8 cellular contexts compared by ENCODE assay signal in genomic region chr10:93481213-93481930, GRCh38. TPM values are rescaled to one million over a fixed set of nuclear protein-coding genes. Genes with fewer than 3 reads are reported as not detected.
DNase-seq lines count a peak whose midpoint lies in the region; ATAC-seq and TF ChIP-seq lines count a peak whose summit lies in the region.

No MANE protein-coding gene starts in this region.

- DNase-seq in ELR (ENCODE audit: low read depth) (peak; percentile 38), activated B cell treated with CpG ODN at 0.5 μM for 24 hours (no peak), fibroblast of the aortic adventitia (ENCODE audit: low read depth) (no peak), progenitor cell of endocrine pancreas (ENCODE audit: low spot score, unreplicated experiment) (no peak), NCI-H774 (lab: John Stamatoyannopoulos, UW) (no peak), C1 segment of cervical spinal cord (lab: John Stamatoyannopoulos, UW) (no peak), retina (no peak)
- DNase-seq in stimulated activated CD4-positive, alpha-beta T cell treated with anti-CD3 and anti-CD28 coated beads, Interleukin-2, amount 100 ng/mL, for 48 hours, result no peak

- no peak for ATAC-seq in activated B cell treated with CpG ODN at 0.5 μM for 24 hours (ENCODE audit: low read depth)

- H3K4me3 Mint-ChIP-seq in activated B cell treated with CpG ODN at 0.5 μM for 24 hours, result peak overlapping the region; percentile 81
- H3K4me3 Mint-ChIP-seq in progenitor cell of endocrine pancreas (ENCODE audit: low read depth), result peak overlapping the region; percentile 80

- H3K27me3 Mint-ChIP-seq in activated B cell treated with CpG ODN at 0.5 μM for 24 hours (peaks cover 9% of the 10 kb centered on the region), progenitor cell of endocrine pancreas (no peaks in the 10 kb centered on the region)

- peak overlapping the region; percentile 91 for H3K4me3 ChIP-seq in fibroblast of the aortic adventitia (ENCODE audit: low read depth, low read length)

- peaks cover 15% of the 10 kb centered on the region for H3K4me1 Mint-ChIP-seq in activated B cell treated with CpG ODN at 0.5 μM for 24 hours
- peaks cover 9% of the 10 kb centered on the region for H3K4me1 Mint-ChIP-seq in progenitor cell of endocrine pancreas (ENCODE audit: low read depth)

- no peaks in the 10 kb centered on the region for H3K36me3 Mint-ChIP-seq in activated B cell treated with CpG ODN at 0.5 μM for 24 hours (ENCODE audit: low read depth)
- H3K36me3 Mint-ChIP-seq in progenitor cell of endocrine pancreas (ENCODE audit: insufficient read depth), result peaks cover 3% of the 10 kb centered on the region

- H3K9me3 Mint-ChIP-seq in activated B cell treated with CpG ODN at 0.5 μM for 24 hours (no peaks in the 10 kb centered on the region), progenitor cell of endocrine pancreas (ENCODE audit: low read depth) (no peaks in the 10 kb centered on the region)

- intact Hi-C loops in activated B cell treated with CpG ODN at 0.5 μM for 24 hours (cut with micrococcal nuclease), result loop anchor here (5.0 to 10.0 kb wide), 2 partner anchors 197 to 399 kb away; no protein-coding TSS in a partner anchor

- CTCF ChIA-PET in activated B cell treated with CpG ODN at 0.5 μM for 24 hours (lab: Charles Lee), result interaction anchor here (0.6 to 7.1 kb wide), 11 partner anchors 9 to 467 kb away, joined by 3 to 237 read pairs (median 5); partner anchors contain the start of gene CEP55

- POLR2A ChIA-PET in activated B cell treated with CpG ODN at 0.5 μM for 24 hours (lab: Charles Lee), result no interaction called here

- H3K27ac Mint-ChIP-seq in activated B cell treated with CpG ODN at 0.5 μM for 24 hours (no peak overlapping the region), progenitor cell of endocrine pancreas (peak overlapping the region; percentile 93)

- no peak for TF ChIP-seq CTCF in activated B cell treated with CpG ODN at 0.5 μM for 24 hours (IDR thresholded peaks at IDR 0.05)
- TF ChIP-seq CTCF in fibroblast of the aortic adventitia (IDR thresholded peaks at IDR 0.05; ENCODE audit: insufficient read depth, low read length), result no peak
- no peak for TF ChIP-seq CTCF in progenitor cell of endocrine pancreas (IDR thresholded peaks at IDR 0.05; ENCODE audit: unreplicated experiment)

RNA-seq across cellular contexts. Expression of gene MYOF, which starts 0.8 kb away (rescaled TPM):
- 0.09 and 0.15 TPM in 2 replicates for total RNA-seq in activated B cell treated with CpG ODN at 0.5 μM for 24 hours
- 381 and 408 TPM in 2 replicates for total RNA-seq in fibroblast of the aortic adventitia (ENCODE audit: low replicate concordance)
- 25.5 and 35.2 TPM in 2 replicates for total RNA-seq in progenitor cell of endocrine pancreas

RNA-seq across cellular contexts. Expression of gene CEP55, which starts 15.0 kb away (rescaled TPM):
- total RNA-seq in activated B cell treated with CpG ODN at 0.5 μM for 24 hours (0.95 and 1.6 TPM in 2 replicates), fibroblast of the aortic adventitia (ENCODE audit: low replicate concordance) (2.7 and 36.9 TPM in 2 replicates), progenitor cell of endocrine pancreas (9.1 and 10.5 TPM in 2 replicates)

Comparison
In these comparisons a context has a peak if more than half of its experiments do, and no peak if none do; other contexts are left out.
1. RNA of gene MYOF, which starts 0.8 kb away (total RNA-seq): 381 to 408 TPM in fibroblast of the aortic adventitia and 25.5 to 35.2 TPM in progenitor cell of endocrine pancreas; 0.09 to 0.15 TPM in activated B cell treated with CpG ODN at 0.5 μM for 24 hours; every median in the first group is over 10 times any median in the second.